ENCODE assay signal across 12 cellular contexts in genomic region chr16:69423189-69423588, GRCh38. TPM values are rescaled to one million over a fixed set of nuclear protein-coding genes. Genes with fewer than 3 reads are reported as not detected.
A peak's percentile ranks its signal among the peaks of the same experiment; 100 is the strongest.
DNase-seq lines count a peak whose midpoint lies in the region; ATAC-seq, FAIRE-seq and TF ChIP-seq lines count a peak whose summit lies in the region.
"Had no signal": no experiment of that assay in that cellular context is flagged by ENCODE, and none has a peak within 500 bp of the region (broad histone marks: within the 10 kb centered on the region; RNA-seq: fewer than 3 reads in every experiment).

No MANE protein-coding gene starts in this region.

- H3K9me3 Mint-ChIP-seq in T-cell (no peaks in the 10 kb centered on the region), glutamatergic neuron (ENCODE audit: unreplicated experiment) (peaks cover 11% of the 10 kb centered on the region)

- TF ChIP-seq RAD21 in HepG2 (CRISPR knock-in tag; IDR thresholded peaks at IDR 0.05), result no peak

- no TSS peak for BruUV-seq in HepG2 (replicated peaks; lab: Mats Ljungman, UMichigan)

- H3K9me3 ChIP-seq in HepG2 (ENCODE audit: low read length) (no peaks in the 10 kb centered on the region), right lobe of liver (no peaks in the 10 kb centered on the region), esophagus squamous epithelium (no peaks in the 10 kb centered on the region)

- in situ Hi-C loops in HepG2 (cut with HindIII; ENCODE audit: extremely low pct_ligation_motif_present, low pct_unique_long_range_greater_than_20kb), result no loop called here

- H3K27me3 Mint-ChIP-seq in T-cell (no peaks in the 10 kb centered on the region), glutamatergic neuron (ENCODE audit: unreplicated experiment) (peaks cover 7% of the 10 kb centered on the region)

- H3K4me3 Mint-ChIP-seq in T-cell, result peak overlapping the region; percentile 67 to 96 (median 91)
- H3K4me3 Mint-ChIP-seq in glutamatergic neuron (ENCODE audit: unreplicated experiment), result peak overlapping the region; percentile 55

- ATAC-seq in HepG2, result no peak
- no peak for ATAC-seq in right lobe of liver
- ATAC-seq in T-cell (replicated peaks in 1 of 4), result no peak

- H3K4me1 ChIP-seq in HepG2 (ENCODE audit: insufficient read depth, low read length), result peaks cover 62% of the 10 kb centered on the region
- peaks cover 0 to 17% (median 5%) of the 10 kb centered on the region in 4 donors for H3K4me1 ChIP-seq in right lobe of liver
- H3K4me1 ChIP-seq in esophagus squamous epithelium, result peaks cover 0 to 28% (median 5%) of the 10 kb centered on the region in 3 donors

- TF ChIP-seq POLR2A in HepG2 (IDR thresholded peaks at IDR 0.05; ENCODE audit: insufficient read depth in 1 of 2, low read depth in 2 of 2, low read length in 2 of 2) (no peak), right lobe of liver (IDR thresholded peaks at IDR 0.05) (no peak), lower leg skin (IDR thresholded peaks at IDR 0.05) (no peak), esophagus squamous epithelium (IDR thresholded peaks at IDR 0.05) (no peak)

- H4K20me1 ChIP-seq in HepG2 (ENCODE audit: insufficient read depth, low read length), result no peaks in the 10 kb centered on the region

- 96% methylated on average over 11 of the region's 11 CpGs for WGBS in HepG2 (ENCODE audit: low lambda C conversion rate)
- WGBS in right lobe of liver (ENCODE audit: insufficient coverage, low coverage, low lambda C conversion rate, missing lambda C conversion rate), result 85% methylated on average over 10 of the region's 11 CpGs
- WGBS in lower leg skin, 2 donors, result 84 to 87% methylated on average over 11 of the region's 11 CpGs
- WGBS in esophagus squamous epithelium, 2 donors, result 84 to 87% methylated on average over 11 of the region's 11 CpGs

- H3K36me3 ChIP-seq in HepG2 (replicated peaks in 1 of 2; ENCODE audit: control insufficient read depth in 1 of 2, insufficient read depth in 2 of 2, low read length in 2 of 2) (peaks cover 2 to 13% of the 10 kb centered on the region in 2 experiments), right lobe of liver (peaks cover 0 to 4% (median 0%) of the 10 kb centered on the region in 4 donors), esophagus squamous epithelium (peaks cover 0 to 16% (median 10%) of the 10 kb centered on the region in 3 donors)

- peaks cover 40% of the 10 kb centered on the region for H3K79me2 ChIP-seq in HepG2 (ENCODE audit: insufficient read depth, low read length)

- peaks cover 21 to 31% (median 28%) of the 10 kb centered on the region in 3 donors for H3K4me1 Mint-ChIP-seq in T-cell
- H3K4me1 Mint-ChIP-seq in glutamatergic neuron (ENCODE audit: low read depth, unreplicated experiment), result peaks cover 2% of the 10 kb centered on the region

- DNase-seq in HepG2 (ENCODE audit: low spot score) (no peak), right lobe of liver (no peak), T-cell (no peak), glutamatergic neuron (no peak), lower leg skin (ENCODE audit: low spot score in 2 of 2) (no peak), esophagus squamous epithelium (lab: John Stamatoyannopoulos, UW) (no peak), DMS79 treated with DMSO at 0.1 percent for 48 hours (lab: John Stamatoyannopoulos, UW) (no peak), Ammon's horn (ENCODE audit: low spot score) (no peak)
- DNase-seq: H9; NCI-H1694 treated with DMSO at 0.1 percent for 48 hours; stimulated activated CD4-positive, alpha-beta T cell treated with anti-CD3 and anti-CD28 coated beads, Interleukin-15, amount 100 ng/mL, for 24 hours; T1000 had no signal

- no peak overlapping the region for H3K4me2 ChIP-seq in HepG2 (ENCODE audit: low read depth, low read length)

- H3K36me3 Mint-ChIP-seq in T-cell (peaks cover 10% of the 10 kb centered on the region), glutamatergic neuron (ENCODE audit: unreplicated experiment) (peaks cover 8% of the 10 kb centered on the region)

- CTCF ChIA-PET in HepG2 (lab: Yijun Ruan, JAX; ENCODE audit: low intra/inter-chr PET ratio, low total read pairs), result no interaction called here
- CTCF ChIA-PET in T-cell (lab: Charles Lee), result no interaction called here

- H3K27me3 ChIP-seq in HepG2 (ENCODE audit: control insufficient read depth in 1 of 2, insufficient read depth in 2 of 2, low read length in 2 of 2), result no peaks in the 10 kb centered on the region; a peak in 1 of 5 replicates
- no peaks in the 10 kb centered on the region for H3K27me3 ChIP-seq in right lobe of liver
- no peaks in the 10 kb centered on the region for H3K27me3 ChIP-seq in esophagus squamous epithelium

- TF ChIP-seq CTCF in HepG2 (CRISPR knock-in tag; IDR thresholded peaks at IDR 0.05), result no peak
- no peak for TF ChIP-seq CTCF in right lobe of liver (IDR thresholded peaks at IDR 0.05)
- TF ChIP-seq CTCF in glutamatergic neuron (IDR thresholded peaks at IDR 0.05; ENCODE audit: partially characterized antibody, unreplicated experiment), result no peak
- TF ChIP-seq CTCF in lower leg skin (IDR thresholded peaks at IDR 0.05), result no peak
- no peak for TF ChIP-seq CTCF in esophagus squamous epithelium (IDR thresholded peaks at IDR 0.05)

- H3K9ac ChIP-seq in HepG2 (ENCODE audit: insufficient read depth, low read depth, low read length), result no peak overlapping the region

- H3K27ac Mint-ChIP-seq in T-cell, result no peak overlapping the region
- H3K27ac Mint-ChIP-seq in glutamatergic neuron (ENCODE audit: unreplicated experiment), result peak overlapping the region; percentile 21

- POLR2A ChIA-PET in HepG2 (lab: Yijun Ruan, JAX), result no interaction called here
- POLR2A ChIA-PET in T-cell (lab: Charles Lee), result interaction anchor here in 1 of 2 donors (0.6 kb wide), 1 partner anchor 15 kb away, joined by 5 read pairs; no protein-coding TSS in a partner anchor

- TF ChIP-seq EP300 in HepG2 (IDR thresholded peaks at IDR 0.05; ENCODE audit: low read depth in 2 of 2, low read length in 2 of 2) (no peak), HepG2 (CRISPR knock-in tag; IDR thresholded peaks at IDR 0.05; ENCODE audit: borderline replicate concordance) (no peak)

- no peak overlapping the region for H2AFZ ChIP-seq in HepG2 (ENCODE audit: low read length)

- peak overlapping the region; percentile 14 for H3K27ac ChIP-seq in HepG2 (ENCODE audit: extremely low read length, insufficient read depth, low read length)
- H3K27ac ChIP-seq in right lobe of liver, result no peak overlapping the region
- H3K27ac ChIP-seq in esophagus squamous epithelium, result no peak overlapping the region

- FAIRE-seq in HepG2 (lab: Jason Lieb, UNC), result no peak

- H3K4me3 ChIP-seq in HepG2 (replicated peaks in 1 of 3; ENCODE audit: insufficient read depth in 1 of 3, low read depth in 2 of 3, low read length in 3 of 3) (no peak overlapping the region), right lobe of liver (no peak overlapping the region), lower leg skin (ENCODE audit: low read depth, poor library complexity, severe bottlenecking) (no peak overlapping the region), esophagus squamous epithelium (no peak overlapping the region)

- intact Hi-C loops in HepG2 (cut with micrococcal nuclease; ENCODE audit: unreplicated experiment) (no loop called here), right lobe of liver (cut with DNase I) (no loop called here), lower leg skin (cut with DNase I; ENCODE audit: low total_unique reads) (no loop called here), esophagus squamous epithelium (cut with DNase I) (no loop called here)

RNA-seq across cellular contexts. Expression of gene CYB5B, which starts 1.2 kb away (rescaled TPM):
- total RNA-seq in HepG2 (2016; rRNA removed; fragmentation: Illumina TruSeq; extraction: Trizol) (432 and 638 TPM in 2 replicates), right lobe of liver (10 to 100 TPM; 19.1 to 42.1 (median 30.5) TPM), T-cell (10 to 100 TPM; 42.9 to 62.0 (median 54.4) TPM), glutamatergic neuron (ENCODE audit: unreplicated experiment) (124 TPM), lower leg skin (10 to 100 TPM; 22.3 to 34.5 (median 25.9) TPM), esophagus squamous epithelium (10 to 100 TPM; 23.7 to 45.7 (median 39.6) TPM)
- total RNA-seq in HepG2 (2016; cell fraction: cytosol; rRNA removed; fragmentation: Illumina TruSeq; extraction: Trizol; ENCODE audit: low read depth), result 65.6 and 75.3 TPM in 2 replicates
- total RNA-seq in HepG2 (2016; cell fraction: insoluble cytoplasmic fraction; rRNA removed; fragmentation: Illumina TruSeq; extraction: Trizol), result 436 and 657 TPM in 2 replicates
- total RNA-seq in HepG2 (2016; cell fraction: membrane; rRNA removed; fragmentation: Illumina TruSeq; extraction: Trizol), result 216 TPM in 2 replicates
- total RNA-seq in HepG2 (2016; cell fraction: nucleus; rRNA removed; fragmentation: Illumina TruSeq; extraction: Trizol), result 130 and 153 TPM in 2 replicates
- polyA plus RNA-seq in HepG2 (2011; rRNA removed), result 207 and 234 TPM in 2 replicates
- polyA plus RNA-seq in HepG2 (2011; cell fraction: cytosol; rRNA removed), result 139 and 166 TPM in 2 replicates
- 47.1 and 59.8 TPM in 2 replicates for polyA plus RNA-seq in HepG2 (2011; cell fraction: nucleus; rRNA removed)
- 126 and 167 TPM in 2 replicates for polyA plus RNA-seq in HepG2 (2012)
- polyA plus RNA-seq in HepG2 (2016; cell fraction: cytosol; fragmentation: Illumina TruSeq; extraction: Trizol; ENCODE audit: low read depth), result 67.1 and 71.7 TPM in 2 replicates
- 674 and 738 TPM in 2 replicates for polyA plus RNA-seq in HepG2 (2016; cell fraction: insoluble cytoplasmic fraction; fragmentation: Illumina TruSeq; extraction: Trizol; ENCODE audit: low read depth)
- 166 and 175 TPM in 2 replicates for polyA plus RNA-seq in HepG2 (2016; cell fraction: membrane; fragmentation: Illumina TruSeq; extraction: Trizol; ENCODE audit: low read depth)
- polyA plus RNA-seq in HepG2 (2016; cell fraction: nucleus; fragmentation: Illumina TruSeq; extraction: Trizol; ENCODE audit: insufficient read depth, low read depth), result 241 and 258 TPM in 2 replicates
- polyA minus RNA-seq in HepG2 (2011; rRNA and poly(A)+ RNA removed; ENCODE audit: low replicate concordance), result 211 and 254 TPM in 2 replicates
- 91.9 and 119 TPM in 2 replicates for polyA minus RNA-seq in HepG2 (2011; cell fraction: cytosol; rRNA and poly(A)+ RNA removed)
- 108 and 125 TPM in 2 replicates for polyA minus RNA-seq in HepG2 (2011; cell fraction: nucleus; rRNA and poly(A)+ RNA removed)

RNA-seq across cellular contexts. Expression of gene TERF2, which starts 37.4 kb away (rescaled TPM):
- total RNA-seq in HepG2 (2016; rRNA removed; fragmentation: Illumina TruSeq; extraction: Trizol), result 9.7 and 18.2 TPM in 2 replicates
- 17.4 and 18.9 TPM in 2 replicates for total RNA-seq in HepG2 (2016; cell fraction: cytosol; rRNA removed; fragmentation: Illumina TruSeq; extraction: Trizol; ENCODE audit: low read depth)
- 12.3 and 15.9 TPM in 2 replicates for total RNA-seq in HepG2 (2016; cell fraction: insoluble cytoplasmic fraction; rRNA removed; fragmentation: Illumina TruSeq; extraction: Trizol)
- total RNA-seq in HepG2 (2016; cell fraction: membrane; rRNA removed; fragmentation: Illumina TruSeq; extraction: Trizol), result 10.9 and 11.1 TPM in 2 replicates
- total RNA-seq in HepG2 (2016; cell fraction: nucleus; rRNA removed; fragmentation: Illumina TruSeq; extraction: Trizol), result 10.9 and 11.7 TPM in 2 replicates
- 16.6 and 20.2 TPM in 2 replicates for polyA plus RNA-seq in HepG2 (2011; rRNA removed)
- polyA plus RNA-seq in HepG2 (2011; cell fraction: cytosol; rRNA removed), result 9.0 and 11.1 TPM in 2 replicates
- 10.9 and 12.7 TPM in 2 replicates for polyA plus RNA-seq in HepG2 (2011; cell fraction: nucleus; rRNA removed)
- polyA plus RNA-seq in HepG2 (2012), result 21.6 and 23.0 TPM in 2 replicates
- polyA plus RNA-seq in HepG2 (2016; cell fraction: cytosol; fragmentation: Illumina TruSeq; extraction: Trizol; ENCODE audit: low read depth), result 6.2 and 7.8 TPM in 2 replicates
- 38.1 and 39.2 TPM in 2 replicates for polyA plus RNA-seq in HepG2 (2016; cell fraction: insoluble cytoplasmic fraction; fragmentation: Illumina TruSeq; extraction: Trizol; ENCODE audit: low read depth)
- polyA plus RNA-seq in HepG2 (2016; cell fraction: membrane; fragmentation: Illumina TruSeq; extraction: Trizol; ENCODE audit: low read depth), result 11.5 and 14.4 TPM in 2 replicates
- 37.2 and 38.8 TPM in 2 replicates for polyA plus RNA-seq in HepG2 (2016; cell fraction: nucleus; fragmentation: Illumina TruSeq; extraction: Trizol; ENCODE audit: insufficient read depth, low read depth)
- 24.0 and 33.0 TPM in 2 replicates for polyA minus RNA-seq in HepG2 (2011; rRNA and poly(A)+ RNA removed; ENCODE audit: low replicate concordance)
- 25.9 and 27.6 TPM in 2 replicates for polyA minus RNA-seq in HepG2 (2011; cell fraction: cytosol; rRNA and poly(A)+ RNA removed)
- 28.1 and 31.1 TPM in 2 replicates for polyA minus RNA-seq in HepG2 (2011; cell fraction: nucleus; rRNA and poly(A)+ RNA removed)
- 10 to 100 TPM in 5 of 6 experiments, 1 to 10 TPM in 1; 9.6 to 14.5 (median 13.5) TPM for total RNA-seq in right lobe of liver
- total RNA-seq in T-cell, result 10 to 100 TPM; 36.6 to 51.0 (median 47.3) TPM
- total RNA-seq in glutamatergic neuron (ENCODE audit: unreplicated experiment), result 31.8 TPM
- total RNA-seq in lower leg skin, result 10 to 100 TPM; 12.4 to 24.2 (median 19.0) TPM
- 10 to 100 TPM in 3 of 4 donors, 1 to 10 TPM in 1; 9.3 to 18.9 (median 12.9) TPM for total RNA-seq in esophagus squamous epithelium
